In genomic region chr14:35032562-35032961, GRCh38 we compare ENCODE assay signal across 11 cellular contexts.
"Had no signal": no experiment of that assay in that cellular context is flagged by ENCODE, and none has a peak within 500 bp of the region (broad histone marks: within the 10 kb centered on the region; RNA-seq: fewer than 3 reads in every experiment).

No MANE protein-coding gene starts in this region.

- ATAC-seq: GM23338, HCT116 had no signal

- DNase-seq: GM23248, GOT3, H7, H9, HCEC 1CT, HFFc6 had no signal

- H3K9ac ChIP-seq: GM23248 had no signal

- H3K4me2 ChIP-seq: GM23338 had no signal

- FAIRE-seq: H1, H54 had no signal

- H3K27ac ChIP-seq: GM23248 had no signal

- H2AFZ ChIP-seq: GM23248, GM23338 had no signal

- H3K4me1 ChIP-seq: HAP-1 had no signal

- H3K4me3 ChIP-seq: GM23248, GM23338, HAP-1 had no signal
